Comparison of ENCODE assay signal across 1 cellular context in the genomic region with DNA sequence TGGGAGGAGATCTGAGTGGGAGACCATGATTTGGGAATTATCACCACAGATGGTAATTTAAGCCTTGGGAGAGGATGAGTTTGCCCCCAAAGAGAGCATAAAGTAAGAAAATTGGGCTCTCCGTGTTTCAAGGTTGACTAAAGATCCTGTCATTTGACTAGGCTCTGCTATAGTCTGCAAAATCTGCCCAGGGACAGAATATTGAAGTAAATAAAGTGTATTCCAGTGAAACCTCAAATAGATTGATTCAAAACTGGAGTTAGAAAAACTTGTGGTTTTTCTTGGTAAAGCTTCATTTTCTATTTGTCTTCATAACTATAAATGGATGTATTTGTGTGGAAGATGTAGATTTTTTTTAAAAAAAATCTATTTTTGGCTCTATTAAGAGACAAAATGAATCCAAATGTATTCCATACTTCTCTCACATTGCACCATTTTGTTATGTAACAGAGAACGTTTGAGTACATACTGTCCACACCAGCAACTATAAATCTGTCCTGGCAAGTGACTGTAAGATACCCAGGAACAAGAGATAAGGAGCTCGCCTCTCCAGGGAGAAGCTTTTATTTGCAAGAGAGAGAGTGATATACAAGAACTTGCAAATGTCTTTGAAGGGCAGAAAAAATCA.
TF ChIP-seq lines count a peak whose summit lies in the region.

No MANE protein-coding gene starts in this region.

TF ChIP-seq in SK-N-SH treated with all-trans-retinoic acid at 6 μM for 48 hours, 23 proteins besides CTCF, POLR2A, EP300 and RAD21 (continued from another document):
- TF ChIP-seq, protein P1, sequence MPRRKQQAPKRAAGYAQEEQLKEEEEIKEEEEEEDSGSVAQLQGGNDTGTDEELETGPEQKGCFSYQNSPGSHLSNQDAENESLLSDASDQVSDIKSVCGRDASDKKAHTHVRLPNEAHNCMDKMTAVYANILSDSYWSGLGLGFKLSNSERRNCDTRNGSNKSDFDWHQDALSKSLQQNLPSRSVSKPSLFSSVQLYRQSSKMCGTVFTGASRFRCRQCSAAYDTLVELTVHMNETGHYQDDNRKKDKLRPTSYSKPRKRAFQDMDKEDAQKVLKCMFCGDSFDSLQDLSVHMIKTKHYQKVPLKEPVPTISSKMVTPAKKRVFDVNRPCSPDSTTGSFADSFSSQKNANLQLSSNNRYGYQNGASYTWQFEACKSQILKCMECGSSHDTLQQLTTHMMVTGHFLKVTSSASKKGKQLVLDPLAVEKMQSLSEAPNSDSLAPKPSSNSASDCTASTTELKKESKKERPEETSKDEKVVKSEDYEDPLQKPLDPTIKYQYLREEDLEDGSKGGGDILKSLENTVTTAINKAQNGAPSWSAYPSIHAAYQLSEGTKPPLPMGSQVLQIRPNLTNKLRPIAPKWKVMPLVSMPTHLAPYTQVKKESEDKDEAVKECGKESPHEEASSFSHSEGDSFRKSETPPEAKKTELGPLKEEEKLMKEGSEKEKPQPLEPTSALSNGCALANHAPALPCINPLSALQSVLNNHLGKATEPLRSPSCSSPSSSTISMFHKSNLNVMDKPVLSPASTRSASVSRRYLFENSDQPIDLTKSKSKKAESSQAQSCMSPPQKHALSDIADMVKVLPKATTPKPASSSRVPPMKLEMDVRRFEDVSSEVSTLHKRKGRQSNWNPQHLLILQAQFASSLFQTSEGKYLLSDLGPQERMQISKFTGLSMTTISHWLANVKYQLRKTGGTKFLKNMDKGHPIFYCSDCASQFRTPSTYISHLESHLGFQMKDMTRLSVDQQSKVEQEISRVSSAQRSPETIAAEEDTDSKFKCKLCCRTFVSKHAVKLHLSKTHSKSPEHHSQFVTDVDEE (CRISPR knock-in tag; IDR thresholded peaks at IDR 0.05): no peak
- no peak for TF ChIP-seq TCF4 (CRISPR knock-in tag; IDR thresholded peaks at IDR 0.05; ENCODE audit: borderline replicate concordance)
- TF ChIP-seq CSDC2 (CRISPR knock-in tag; IDR thresholded peaks at IDR 0.05): no peak
- no peak for TF ChIP-seq GLIS3 (CRISPR knock-in tag; IDR thresholded peaks at IDR 0.05)
- TF ChIP-seq ZFP30 (CRISPR knock-in tag; IDR thresholded peaks at IDR 0.05): no peak
- no peak for TF ChIP-seq TOX (CRISPR knock-in tag; IDR thresholded peaks at IDR 0.05; ENCODE audit: borderline replicate concordance)
- TF ChIP-seq, protein P2, sequence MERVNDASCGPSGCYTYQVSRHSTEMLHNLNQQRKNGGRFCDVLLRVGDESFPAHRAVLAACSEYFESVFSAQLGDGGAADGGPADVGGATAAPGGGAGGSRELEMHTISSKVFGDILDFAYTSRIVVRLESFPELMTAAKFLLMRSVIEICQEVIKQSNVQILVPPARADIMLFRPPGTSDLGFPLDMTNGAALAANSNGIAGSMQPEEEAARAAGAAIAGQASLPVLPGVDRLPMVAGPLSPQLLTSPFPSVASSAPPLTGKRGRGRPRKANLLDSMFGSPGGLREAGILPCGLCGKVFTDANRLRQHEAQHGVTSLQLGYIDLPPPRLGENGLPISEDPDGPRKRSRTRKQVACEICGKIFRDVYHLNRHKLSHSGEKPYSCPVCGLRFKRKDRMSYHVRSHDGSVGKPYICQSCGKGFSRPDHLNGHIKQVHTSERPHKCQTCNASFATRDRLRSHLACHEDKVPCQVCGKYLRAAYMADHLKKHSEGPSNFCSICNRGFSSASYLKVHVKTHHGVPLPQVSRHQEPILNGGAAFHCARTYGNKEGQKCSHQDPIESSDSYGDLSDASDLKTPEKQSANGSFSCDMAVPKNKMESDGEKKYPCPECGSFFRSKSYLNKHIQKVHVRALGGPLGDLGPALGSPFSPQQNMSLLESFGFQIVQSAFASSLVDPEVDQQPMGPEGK (CRISPR knock-in tag; IDR thresholded peaks at IDR 0.05; ENCODE audit: borderline replicate concordance): no peak
- no peak for TF ChIP-seq BACH2 (CRISPR knock-in tag; IDR thresholded peaks at IDR 0.05; ENCODE audit: borderline replicate concordance)
- no peak for TF ChIP-seq ZFP3 (CRISPR knock-in tag; IDR thresholded peaks at IDR 0.05)
- no peak for TF ChIP-seq RARB (CRISPR knock-in tag; IDR thresholded peaks at IDR 0.05)
- TF ChIP-seq, protein P3, sequence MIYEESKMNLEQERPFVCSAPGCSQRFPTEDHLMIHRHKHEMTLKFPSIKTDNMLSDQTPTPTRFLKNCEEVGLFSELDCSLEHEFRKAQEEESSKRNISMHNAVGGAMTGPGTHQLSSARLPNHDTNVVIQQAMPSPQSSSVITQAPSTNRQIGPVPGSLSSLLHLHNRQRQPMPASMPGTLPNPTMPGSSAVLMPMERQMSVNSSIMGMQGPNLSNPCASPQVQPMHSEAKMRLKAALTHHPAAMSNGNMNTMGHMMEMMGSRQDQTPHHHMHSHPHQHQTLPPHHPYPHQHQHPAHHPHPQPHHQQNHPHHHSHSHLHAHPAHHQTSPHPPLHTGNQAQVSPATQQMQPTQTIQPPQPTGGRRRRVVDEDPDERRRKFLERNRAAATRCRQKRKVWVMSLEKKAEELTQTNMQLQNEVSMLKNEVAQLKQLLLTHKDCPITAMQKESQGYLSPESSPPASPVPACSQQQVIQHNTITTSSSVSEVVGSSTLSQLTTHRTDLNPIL (CRISPR knock-in tag; IDR thresholded peaks at IDR 0.05; ENCODE audit: low read depth): no peak
- TF ChIP-seq ZNF565 (CRISPR knock-in tag; conservative IDR thresholded peaks at IDR 0.05; ENCODE audit: low read depth): no peak
- no peak for TF ChIP-seq POU6F1 (CRISPR knock-in tag; IDR thresholded peaks at IDR 0.05; ENCODE audit: borderline replicate concordance, low read depth)
- no peak for TF ChIP-seq ISL1 (CRISPR knock-in tag; IDR thresholded peaks at IDR 0.05)
- TF ChIP-seq PPARA (CRISPR knock-in tag; IDR thresholded peaks at IDR 0.05; ENCODE audit: borderline replicate concordance): no peak
